ENCODE assay signal across 7 cellular contexts in genomic region chr2:201100497-201100896, GRCh38.
"Had no signal": no experiment of that assay in that cellular context is flagged by ENCODE, and none has a peak within 500 bp of the region (broad histone marks: within the 10 kb centered on the region; RNA-seq: fewer than 3 reads in every experiment).

No MANE protein-coding gene starts in this region.

- H3K4me3 ChIP-seq: GM23248, HAP-1 had no signal

- H3K4me1 ChIP-seq: HAP-1 had no signal

- H2AFZ ChIP-seq: GM23248 had no signal

- H3K4me3 Mint-ChIP-seq: HFFc6, IgD-negative memory B cell had no signal

- H3K36me3 ChIP-seq: HAP-1 had no signal

- H3K9me3 ChIP-seq: HAP-1 had no signal

- DNase-seq: GM23248, GOT3, H7, HFFc6 had no signal

- H3K27ac Mint-ChIP-seq: HFFc6, IgD-negative memory B cell had no signal

- H3K27ac ChIP-seq: GM23248 had no signal

- ATAC-seq: HCT116 had no signal

- H3K9me3 Mint-ChIP-seq: HFFc6, IgD-negative memory B cell had no signal

- H3K36me3 Mint-ChIP-seq: IgD-negative memory B cell had no signal

- H3K27me3 Mint-ChIP-seq: IgD-negative memory B cell had no signal

- H3K9ac ChIP-seq: GM23248 had no signal
